21 cellular contexts compared by ENCODE assay signal in genomic region chr1:110119843-110120242, GRCh38. TPM values are rescaled to one million over a fixed set of nuclear protein-coding genes. Genes with fewer than 3 reads are reported as not detected.
A peak's percentile ranks its signal among the peaks of the same experiment; 100 is the strongest.
DNase-seq lines count a peak whose midpoint lies in the region; ATAC-seq and TF ChIP-seq lines count a peak whose summit lies in the region.
"Had no signal": no experiment of that assay in that cellular context is flagged by ENCODE, and none has a peak within 500 bp of the region (broad histone marks: within the 10 kb centered on the region; RNA-seq: fewer than 3 reads in every experiment).

No MANE protein-coding gene starts in this region.

- H3K27me3 ChIP-seq in esophagus squamous epithelium (peaks cover 0 to 37% (median 0%) of the 10 kb centered on the region in 4 donors), right lobe of liver (no peaks in the 10 kb centered on the region)

- 35 to 49% methylated on average over 3 of the region's 3 CpGs for WGBS in esophagus squamous epithelium, 2 donors
- WGBS in right lobe of liver (ENCODE audit: insufficient coverage, low coverage, low lambda C conversion rate, missing lambda C conversion rate), result 36% methylated on average over 1 of the region's 3 CpGs

- intact Hi-C loops in esophagus squamous epithelium (cut with DNase I) (no loop called here), right lobe of liver (cut with DNase I) (no loop called here)

- no peaks in the 10 kb centered on the region for H3K36me3 ChIP-seq in esophagus squamous epithelium
- no peaks in the 10 kb centered on the region for H3K36me3 ChIP-seq in right lobe of liver
- H3K36me3 ChIP-seq: tibial artery had no signal

- H3K4me1 ChIP-seq in esophagus squamous epithelium (no peaks in the 10 kb centered on the region), right lobe of liver (no peaks in the 10 kb centered on the region)

- no peak overlapping the region for H3K4me3 ChIP-seq in esophagus squamous epithelium
- no peak overlapping the region for H3K4me3 ChIP-seq in right lobe of liver
- H3K4me3 ChIP-seq: tibial artery had no signal

- H3K27ac ChIP-seq in esophagus squamous epithelium, result no peak overlapping the region
- no peak overlapping the region for H3K27ac ChIP-seq in right lobe of liver
- H3K27ac ChIP-seq: tibial artery had no signal

- TF ChIP-seq POLR2A in esophagus squamous epithelium (IDR thresholded peaks at IDR 0.05), result no peak
- TF ChIP-seq POLR2A in right lobe of liver (IDR thresholded peaks at IDR 0.05), result no peak

- TF ChIP-seq CTCF in esophagus squamous epithelium (IDR thresholded peaks at IDR 0.05) (no peak), right lobe of liver (IDR thresholded peaks at IDR 0.05) (no peak)

- no peaks in the 10 kb centered on the region for H3K9me3 ChIP-seq in esophagus squamous epithelium
- H3K9me3 ChIP-seq in right lobe of liver, result peaks cover 0 to 3% (median 0%) of the 10 kb centered on the region in 4 donors

- peak; percentile 95 for DNase-seq in DMS 273 (lab: John Stamatoyannopoulos, UW; ENCODE audit: unreplicated experiment)
- DNase-seq in LHCN-M2 (ENCODE audit: low read depth), result peak; percentile 60
- peak; percentile 12 to 72 for DNase-seq in NCI-H524 (lab: John Stamatoyannopoulos, UW)
- DNase-seq in myocyte (ENCODE audit: low read depth), result peak; percentile 84
- no peak for DNase-seq in esophagus squamous epithelium (lab: John Stamatoyannopoulos, UW)
- DNase-seq in right lobe of liver, result no peak
- DNase-seq: activated CD4-positive, alpha-beta T cell treated with anti-CD3 and anti-CD28 coated beads for 4 hours; CD8-positive, alpha-beta T cell; H9; KG1; mesenchymal stem cell; NCI-H1048; stimulated activated naive CD4-positive, alpha-beta T cell treated with Interleukin-2 at 50 U/mL for 16 hours; T-cell; tibial artery had no signal

- ATAC-seq in right lobe of liver (no peak), HG02623 (IDR thresholded peaks at IDR 0.05; ENCODE audit: unreplicated experiment) (no peak), HG02870 (IDR thresholded peaks at IDR 0.05; ENCODE audit: unreplicated experiment) (no peak)
- ATAC-seq: activated T-helper 17 cell treated with anti-CD3 and anti-CD28 coated beads, Interleukin-2, amount 50 U/mL, for 72 hours; CD8-positive, alpha-beta T cell; T-cell had no signal

RNA-seq across cellular contexts. Expression of gene UBL4B, which starts 7.6 kb away (rescaled TPM):
- total RNA-seq in LHCN-M2 (2014; rRNA removed) (not detected in 2 replicates), myocyte (not detected in 2 replicates), esophagus squamous epithelium (under 1 TPM in 1 of 4 donors, not detected in 3; 0.59 TPM), right lobe of liver (not detected)
- not detected for polyA plus RNA-seq in LHCN-M2 (2012)
- not detected for polyA plus RNA-seq in myocyte (2012)
- total RNA-seq: activated T-helper 17 cell treated with anti-CD3 and anti-CD28 coated beads, Interleukin-2, amount 50 U/mL, for 72 hours; CD8-positive, alpha-beta T cell; Daoy; glomerular endothelial cell; H9; skeletal muscle tissue; T-cell had no signal

RNA-seq across cellular contexts. Expression of gene SLC6A17, which starts 30.5 kb away (rescaled TPM):
- total RNA-seq in LHCN-M2 (2014; rRNA removed), result 0.23 and 0.38 TPM in 2 replicates
- polyA plus RNA-seq in LHCN-M2 (2012), result 0.17 TPM
- total RNA-seq in myocyte, result 0.37 and 0.47 TPM in 2 replicates
- polyA plus RNA-seq in myocyte (2012), result 7.1 TPM
- total RNA-seq in esophagus squamous epithelium, result under 1 TPM; 0.11 to 0.29 (median 0.23) TPM
- total RNA-seq in right lobe of liver, result not detected
- total RNA-seq: activated T-helper 17 cell treated with anti-CD3 and anti-CD28 coated beads, Interleukin-2, amount 50 U/mL, for 72 hours; CD8-positive, alpha-beta T cell; T-cell had no signal

RNA-seq across cellular contexts. Expression of gene ALX3, which starts 49.4 kb away (rescaled TPM):
- total RNA-seq in LHCN-M2 (2014; rRNA removed) (not detected in 2 replicates), myocyte (not detected in 2 replicates), esophagus squamous epithelium (under 1 TPM in 1 of 4 donors, not detected in 3; 0.57 TPM), right lobe of liver (not detected)
- not detected for polyA plus RNA-seq in LHCN-M2 (2012)
- polyA plus RNA-seq in myocyte (2012), result not detected
- total RNA-seq: activated T-helper 17 cell treated with anti-CD3 and anti-CD28 coated beads, Interleukin-2, amount 50 U/mL, for 72 hours; CD8-positive, alpha-beta T cell; Daoy; glomerular endothelial cell; H9; skeletal muscle tissue; T-cell had no signal

Comparison
In these comparisons a context has a peak if more than half of its experiments do, and no peak if none do; other contexts are left out.
1. DNase-seq: peak in DMS 273 (single experiment), LHCN-M2 (single experiment), NCI-H524 (2 of 2) and myocyte (single experiment); none in esophagus squamous epithelium (single experiment) and right lobe of liver (0 of 3).